15 cellular contexts compared by ENCODE assay signal in genomic region chr4:118746251-118746919, GRCh38.
DNase-seq lines count a peak whose midpoint lies in the region; ATAC-seq and TF ChIP-seq lines count a peak whose summit lies in the region.
"Had no signal": no experiment of that assay in that cellular context is flagged by ENCODE, and none has a peak within 500 bp of the region (broad histone marks: within the 10 kb centered on the region; RNA-seq: fewer than 3 reads in every experiment).

No MANE protein-coding gene starts in this region.

- TF ChIP-seq CTCF in 22Rv1 (IDR thresholded peaks at IDR 0.05) (no peak), LNCaP clone FGC (IDR thresholded peaks at IDR 0.05; ENCODE audit: control insufficient read depth, extremely low read depth, insufficient read depth) (no peak), gastroesophageal sphincter (IDR thresholded peaks at IDR 0.05) (no peak), ovary (IDR thresholded peaks at IDR 0.05) (no peak), type B pancreatic cell (conservative IDR thresholded peaks at IDR 0.05) (no peak)

- ATAC-seq in gastroesophageal sphincter, result peak; percentile 90
- ATAC-seq in activated T-helper 17 cell treated with anti-CD3 and anti-CD28 coated beads, Interleukin-2, amount 50 U/mL, for 72 hours (replicated peaks), result no peak
- ATAC-seq: activated CD8-positive, alpha-beta T cell treated with anti-CD3 and anti-CD28 coated beads for 36 hours had no signal

- H3K4me3 ChIP-seq in LNCaP clone FGC (ENCODE audit: low read depth, low read length), result no peak overlapping the region
- H3K4me3 ChIP-seq in gastroesophageal sphincter, result no peak overlapping the region
- H3K4me3 ChIP-seq in ovary, result no peak overlapping the region
- H3K4me3 ChIP-seq: HAP-1 had no signal

- peaks cover 17 to 87% (median 27%) of the 10 kb centered on the region in 3 donors for H3K4me1 ChIP-seq in gastroesophageal sphincter
- H3K4me1 ChIP-seq in ovary (ENCODE audit: insufficient read depth), result peaks cover 4% of the 10 kb centered on the region
- H3K4me1 ChIP-seq: HAP-1 had no signal

- no peaks in the 10 kb centered on the region for H3K27me3 Mint-ChIP-seq in type B pancreatic cell
- no peaks in the 10 kb centered on the region for H3K27me3 Mint-ChIP-seq in activated T-helper 17 cell treated with anti-CD3 and anti-CD28 coated beads, Interleukin-2, amount 50 U/mL, for 72 hours
- H3K27me3 Mint-ChIP-seq: activated CD8-positive, alpha-beta T cell treated with anti-CD3 and anti-CD28 coated beads for 36 hours had no signal

- TF ChIP-seq POLR2A in gastroesophageal sphincter (IDR thresholded peaks at IDR 0.05) (no peak), ovary (IDR thresholded peaks at IDR 0.05) (no peak)

- H3K27me3 ChIP-seq in gastroesophageal sphincter (no peaks in the 10 kb centered on the region), ovary (no peaks in the 10 kb centered on the region)
- H3K27me3 ChIP-seq: BE2C had no signal

- H3K27ac ChIP-seq in 22Rv1, result peak overlapping the region; percentile 74
- H3K27ac ChIP-seq in gastroesophageal sphincter, result peak overlapping the region; percentile 79 to 98 (median 87)
- no peak overlapping the region for H3K27ac ChIP-seq in ovary

- no peak overlapping the region for H3K4me3 Mint-ChIP-seq in type B pancreatic cell
- no peak overlapping the region for H3K4me3 Mint-ChIP-seq in activated T-helper 17 cell treated with anti-CD3 and anti-CD28 coated beads, Interleukin-2, amount 50 U/mL, for 72 hours
- H3K4me3 Mint-ChIP-seq: activated CD8-positive, alpha-beta T cell treated with anti-CD3 and anti-CD28 coated beads for 36 hours; neural crest cell had no signal

- H3K27ac Mint-ChIP-seq in type B pancreatic cell, result no peak overlapping the region
- H3K27ac Mint-ChIP-seq in activated T-helper 17 cell treated with anti-CD3 and anti-CD28 coated beads, Interleukin-2, amount 50 U/mL, for 72 hours, result no peak overlapping the region
- H3K27ac Mint-ChIP-seq: activated CD8-positive, alpha-beta T cell treated with anti-CD3 and anti-CD28 coated beads for 36 hours had no signal

- 14 to 36% methylated on average over 2 of the region's 2 CpGs for WGBS in gastroesophageal sphincter (ENCODE audit: low coverage in 1 of 2), 2 donors
- 6 to 20% (median 17%) methylated on average over 2 of the region's 2 CpGs for WGBS in ovary, 3 donors

- peaks cover 12% of the 10 kb centered on the region for H3K36me3 Mint-ChIP-seq in type B pancreatic cell
- H3K36me3 Mint-ChIP-seq in activated T-helper 17 cell treated with anti-CD3 and anti-CD28 coated beads, Interleukin-2, amount 50 U/mL, for 72 hours (ENCODE audit: low read depth), result peaks cover 75% of the 10 kb centered on the region

- H3K36me3 ChIP-seq in gastroesophageal sphincter, result peaks cover 0 to 18% of the 10 kb centered on the region in 2 donors
- no peaks in the 10 kb centered on the region for H3K36me3 ChIP-seq in ovary
- H3K36me3 ChIP-seq: HAP-1 had no signal

- TF ChIP-seq EP300 in gastroesophageal sphincter (IDR thresholded peaks at IDR 0.05) (peak; percentile 55), ovary (IDR thresholded peaks at IDR 0.05) (no peak)

- no peaks in the 10 kb centered on the region for H3K9me3 Mint-ChIP-seq in type B pancreatic cell
- H3K9me3 Mint-ChIP-seq in activated T-helper 17 cell treated with anti-CD3 and anti-CD28 coated beads, Interleukin-2, amount 50 U/mL, for 72 hours, result no peaks in the 10 kb centered on the region
- H3K9me3 Mint-ChIP-seq: activated CD8-positive, alpha-beta T cell treated with anti-CD3 and anti-CD28 coated beads for 36 hours; neural crest cell had no signal

- DNase-seq in LNCaP clone FGC (ENCODE audit: low read depth) (peak; percentile 70), ovary (peak in 3 of 5 donors; percentile 31 to 54 (median 52)), LoVo (ENCODE audit: low spot score) (no peak), type B pancreatic cell (ENCODE audit: extremely low spot score, unreplicated experiment) (no peak), glomerular visceral epithelial cell (ENCODE audit: extremely low spot score) (no peak)
- DNase-seq: activated CD8-positive, alpha-beta T cell treated with anti-CD3 and anti-CD28 coated beads for 36 hours; BE2C; mammary epithelial cell; NCI-H2107; small intestine had no signal

- H3K4me1 Mint-ChIP-seq in type B pancreatic cell (ENCODE audit: unreplicated experiment), result peaks cover 15% of the 10 kb centered on the region
- H3K4me1 Mint-ChIP-seq in activated T-helper 17 cell treated with anti-CD3 and anti-CD28 coated beads, Interleukin-2, amount 50 U/mL, for 72 hours, result no peaks in the 10 kb centered on the region
- H3K4me1 Mint-ChIP-seq: neural crest cell had no signal

- no peaks in the 10 kb centered on the region for H3K9me3 ChIP-seq in gastroesophageal sphincter
- no peaks in the 10 kb centered on the region for H3K9me3 ChIP-seq in ovary
- H3K9me3 ChIP-seq: BE2C, HAP-1 had no signal

- intact Hi-C loops in ovary (cut with DNase I), result loop anchor here (10.0 kb wide), 4 partner anchors 138 to 278 kb away; partner anchors contain the start of gene SYNPO2 (in 1 of the 4)

Comparison
In these comparisons a context has a peak if more than half of its experiments do, and no peak if none do; other contexts are left out.
1. H3K27ac ChIP-seq: peak in 22Rv1 (single experiment) and gastroesophageal sphincter (4 of 4); none in ovary (0 of 2).
2. DNase-seq: peak in LNCaP clone FGC (single experiment) and ovary (3 of 5); none in LoVo (single experiment), type B pancreatic cell (single experiment) and glomerular visceral epithelial cell (single experiment).